Comparison of ENCODE assay signal across 8 cellular contexts in genomic region chr1:185044387-185044786, GRCh38. TPM values are rescaled to one million over a fixed set of nuclear protein-coding genes. Genes with fewer than 3 reads are reported as not detected.
DNase-seq lines count a peak whose midpoint lies in the region; ATAC-seq and TF ChIP-seq lines count a peak whose summit lies in the region.

No MANE protein-coding gene starts in this region.

- no peaks in the 10 kb centered on the region for H3K9me3 ChIP-seq in left ventricle myocardium inferior (replicated peaks)
- H3K9me3 ChIP-seq in body of pancreas: no peaks in the 10 kb centered on the region
- H3K9me3 ChIP-seq in upper lobe of right lung: no peaks in the 10 kb centered on the region

- no peaks in the 10 kb centered on the region for H3K27me3 Mint-ChIP-seq in naive B cell

- ATAC-seq in Right ventricle myocardium superior (ENCODE audit: poor library complexity) (no peak), body of pancreas (no peak), naive B cell (ENCODE audit: low read depth in 2 of 2) (no peak), upper lobe of right lung (no peak), HG02938 (IDR thresholded peaks at IDR 0.05; ENCODE audit: unreplicated experiment) (no peak)

- H3K27ac ChIP-seq in left ventricle myocardium inferior (replicated peaks): peak overlapping the region; percentile 92
- peak overlapping the region in 3 of 4 donors; percentile 55 to 91 (median 85) for H3K27ac ChIP-seq in body of pancreas
- peak overlapping the region; percentile 87 for H3K27ac ChIP-seq in upper lobe of right lung

- H3K4me3 ChIP-seq in left ventricle myocardium inferior (peak overlapping the region; percentile 93), body of pancreas (no peak overlapping the region), upper lobe of right lung (no peak overlapping the region)

- no peak for TF ChIP-seq POLR2A in body of pancreas (IDR thresholded peaks at IDR 0.05)

- intact Hi-C loops in left ventricle myocardium inferior (cut with micrococcal nuclease): no loop called here
- intact Hi-C loops in Right ventricle myocardium superior (cut with DNase I): no loop called here
- intact Hi-C loops in body of pancreas (cut with DNase I): no loop called here
- intact Hi-C loops in upper lobe of right lung (cut with DNase I): no loop called here

- H3K36me3 Mint-ChIP-seq in naive B cell: no peaks in the 10 kb centered on the region

- H3K27ac Mint-ChIP-seq in naive B cell: peak overlapping the region; percentile 84 to 98 (median 93)

- H3K36me3 ChIP-seq in left ventricle myocardium inferior (no peaks in the 10 kb centered on the region), body of pancreas (replicated peaks in 1 of 2; ENCODE audit: insufficient read depth in 1 of 2, low read depth in 2 of 2) (no peaks in the 10 kb centered on the region), upper lobe of right lung (no peaks in the 10 kb centered on the region)

- peak overlapping the region; percentile 88 to 98 (median 95) for H3K4me3 Mint-ChIP-seq in naive B cell

- 72 to 76% methylated on average over 8 of the region's 8 CpGs for WGBS in body of pancreas, 2 donors

- DNase-seq in left ventricle myocardium inferior (no peak), Right ventricle myocardium superior (no peak), body of pancreas (no peak), naive B cell (no peak), upper lobe of right lung (no peak), SW480 (ENCODE audit: low spot score) (no peak)
- no peak for DNase-seq in stimulated activated CD4-positive, alpha-beta T cell treated with anti-CD3 and anti-CD28 coated beads, Interleukin-1b, Interleukin-23, amount 100 ng/mL, for 48 hours

- no peak for TF ChIP-seq CTCF in left ventricle myocardium inferior (IDR thresholded peaks at IDR 0.05; ENCODE audit: borderline replicate concordance)
- no peak for TF ChIP-seq CTCF in body of pancreas (IDR thresholded peaks at IDR 0.05)
- TF ChIP-seq CTCF in upper lobe of right lung (IDR thresholded peaks at IDR 0.05): no peak

- H3K27me3 ChIP-seq in left ventricle myocardium inferior (ENCODE audit: low read depth): no peaks in the 10 kb centered on the region
- H3K27me3 ChIP-seq in body of pancreas: no peaks in the 10 kb centered on the region
- no peaks in the 10 kb centered on the region for H3K27me3 ChIP-seq in upper lobe of right lung

- peaks cover 36% of the 10 kb centered on the region for H3K4me1 ChIP-seq in left ventricle myocardium inferior
- peaks cover 19% of the 10 kb centered on the region for H3K4me1 ChIP-seq in body of pancreas
- peaks cover 19% of the 10 kb centered on the region for H3K4me1 ChIP-seq in upper lobe of right lung

- peaks cover 17 to 38% (median 29%) of the 10 kb centered on the region in 3 donors for H3K4me1 Mint-ChIP-seq in naive B cell

- H3K9me3 Mint-ChIP-seq in naive B cell: no peaks in the 10 kb centered on the region

RNA-seq across cellular contexts. Expression of gene RNF2, which starts 1.0 kb away (rescaled TPM):
- 11.6 TPM for total RNA-seq in left ventricle myocardium inferior
- 9.8 TPM for total RNA-seq in Right ventricle myocardium superior
- 1 to 10 TPM; 9.9 TPM for total RNA-seq in body of pancreas
- polyA plus RNA-seq in naive B cell (ENCODE audit: low read depth in 6 of 6): 10 to 100 TPM in 5 of 6 donors, 1 to 10 TPM in 1; 9.5 to 42.4 (median 27.0) TPM
- 15.9 TPM for total RNA-seq in upper lobe of right lung
